ENCODE assay signal across 1 cellular context in genomic region chr11:112157274-112157766, GRCh38.
A peak's percentile ranks its signal among the peaks of the same experiment; 100 is the strongest.
TF ChIP-seq lines count a peak whose summit lies in the region.

No MANE protein-coding gene starts in this region.

TF ChIP-seq in HEK293, 187 proteins besides CTCF, POLR2A, EP300 and RAD21 (continued from another document):
- TF ChIP-seq ZNF394 (tag by site-specific recombination; IDR thresholded peaks at IDR 0.05; ENCODE audit: borderline replicate concordance) (peak; percentile 17; the same call in 1 of the 2 replicates), INSM2 (tag by site-specific recombination; IDR thresholded peaks at IDR 0.05) (peak; percentile 43; the same call in 1 of the 2 replicates), ATF2 (tag by site-specific recombination; IDR thresholded peaks at IDR 0.05; ENCODE audit: low read depth) (peak; percentile 78), YY2 (tag by site-specific recombination; IDR thresholded peaks at IDR 0.05) (no peak), SP7 (tag by site-specific recombination; IDR thresholded peaks at IDR 0.05) (peak; percentile 28; the same call in 1 of the 2 replicates), ZNF654 (tag by site-specific recombination; IDR thresholded peaks at IDR 0.05; ENCODE audit: low read depth) (peak; percentile 4; the same call in 1 of the 2 replicates)
